8 cellular contexts compared by ENCODE assay signal in the genomic region with DNA sequence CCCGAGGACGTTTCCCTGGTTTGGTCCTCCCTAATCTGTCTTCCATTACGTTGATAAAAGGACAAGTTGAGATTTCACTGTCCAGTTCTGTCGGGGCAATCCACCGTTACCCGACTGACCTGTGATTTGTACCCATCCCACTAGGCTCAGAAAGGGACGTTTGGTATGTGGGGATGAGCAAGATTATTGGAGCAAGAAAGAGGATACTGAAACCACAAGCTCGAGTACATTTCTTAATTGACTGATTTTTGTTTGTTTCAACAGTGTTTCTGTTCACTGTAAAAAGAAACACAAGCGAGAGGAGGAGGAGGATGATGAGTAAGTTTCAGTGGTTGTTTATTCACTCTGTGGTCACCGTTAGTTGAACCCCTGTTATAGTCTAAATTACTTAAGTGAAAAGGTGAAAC. TPM values are rescaled to one million over a fixed set of nuclear protein-coding genes. Genes with fewer than 3 reads are reported as not detected.
DNase-seq lines count a peak whose midpoint lies in the region; ATAC-seq, FAIRE-seq and TF ChIP-seq lines count a peak whose summit lies in the region.

No MANE protein-coding gene starts in this region.

- peaks cover 1% of the 10 kb centered on the region for H3K9me3 Mint-ChIP-seq in activated B cell treated with CpG ODN at 0.5 μM for 24 hours

- peaks cover 28% of the 10 kb centered on the region for H3K4me1 Mint-ChIP-seq in activated B cell treated with CpG ODN at 0.5 μM for 24 hours

- intact Hi-C loops in left ventricle myocardium superior (cut with micrococcal nuclease): no loop called here
- intact Hi-C loops in activated B cell treated with CpG ODN at 0.5 μM for 24 hours (cut with micrococcal nuclease): loop anchor here (1.0 to 2.0 kb wide), 4 partner anchors 17 to 95 kb away; partner anchors contain the start of gene TTC28

- H3K27me3 ChIP-seq in cardiac muscle cell (no peaks in the 10 kb centered on the region), right atrium auricular region (no peaks in the 10 kb centered on the region), small intestine (ENCODE audit: control insufficient read depth in 2 of 2, insufficient read depth in 2 of 2, low read length in 2 of 2) (no peaks in the 10 kb centered on the region)

- no peak for FAIRE-seq in small intestine (lab: Jason Lieb, UNC)

- H3K4me3 ChIP-seq in cardiac muscle cell (peak overlapping the region; percentile 91), right atrium auricular region (peak overlapping the region; percentile 67 to 87), small intestine (ENCODE audit: low read depth in 1 of 2, low read length in 2 of 2) (peak overlapping the region; percentile 84 to 91)

- H3K36me3 Mint-ChIP-seq in activated B cell treated with CpG ODN at 0.5 μM for 24 hours (ENCODE audit: low read depth): peaks cover 38% of the 10 kb centered on the region

- H3K9me3 ChIP-seq in cardiac muscle cell (ENCODE audit: low read depth): no peaks in the 10 kb centered on the region
- no peaks in the 10 kb centered on the region for H3K9me3 ChIP-seq in right atrium auricular region
- H3K9me3 ChIP-seq in small intestine (ENCODE audit: control insufficient read depth, low read depth): no peaks in the 10 kb centered on the region

- H3K27me3 Mint-ChIP-seq in activated B cell treated with CpG ODN at 0.5 μM for 24 hours: no peaks in the 10 kb centered on the region

- POLR2A ChIA-PET in activated B cell treated with CpG ODN at 0.5 μM for 24 hours (lab: Charles Lee): interaction anchor here (1.0 to 2.9 kb wide), 6 partner anchors 11 to 31 kb away, joined by 3 to 41 read pairs (median 8); partner anchors contain the start of genes CHEK2, HSCB and XBP1

- TF ChIP-seq CTCF in cardiac muscle cell (IDR thresholded peaks at IDR 0.05; ENCODE audit: low read depth, low read length) (no peak), activated B cell treated with CpG ODN at 0.5 μM for 24 hours (IDR thresholded peaks at IDR 0.05) (no peak), right atrium auricular region (IDR thresholded peaks at IDR 0.05) (no peak)

- peaks cover 5% of the 10 kb centered on the region for H3K36me3 ChIP-seq in cardiac muscle cell
- peaks cover 6% of the 10 kb centered on the region for H3K36me3 ChIP-seq in right atrium auricular region
- peaks cover 0 to 4% of the 10 kb centered on the region in 2 donors for H3K36me3 ChIP-seq in small intestine (ENCODE audit: control insufficient read depth in 2 of 2, insufficient read depth in 2 of 2, low read length in 2 of 2)

- H3K4me1 ChIP-seq in cardiac muscle cell (ENCODE audit: low read depth) (peaks cover under 1% of the 10 kb centered on the region), right atrium auricular region (peaks cover 0 to 17% of the 10 kb centered on the region in 2 donors), small intestine (ENCODE audit: control insufficient read depth in 2 of 2, insufficient read depth in 1 of 2, low read depth in 1 of 2, low read length in 1 of 2) (peaks cover 0 to 3% of the 10 kb centered on the region in 2 donors)

- WGBS in small intestine, 3 donors: 1% methylated on average over 10 of the region's 10 CpGs

- H3K27ac ChIP-seq in cardiac muscle cell (peak overlapping the region; percentile 99), right atrium auricular region (peak overlapping the region; percentile 98 to 99), small intestine (ENCODE audit: low read depth in 1 of 2, low read length in 1 of 2) (peak overlapping the region; percentile 85 to 96)

- ATAC-seq in left ventricle myocardium superior (no peak), HG03097 (IDR thresholded peaks at IDR 0.05; ENCODE audit: low FRiP score, unreplicated experiment) (peak; percentile 30), activated B cell treated with CpG ODN at 0.5 μM for 24 hours (ENCODE audit: low read depth) (no peak)

- peak overlapping the region; percentile 90 for H3K27ac Mint-ChIP-seq in activated B cell treated with CpG ODN at 0.5 μM for 24 hours

- CTCF ChIA-PET in activated B cell treated with CpG ODN at 0.5 μM for 24 hours (lab: Charles Lee): interaction anchor here (2.1 to 2.4 kb wide), 2 partner anchors 56 to 173 kb away, joined by 6 to 8 read pairs; no protein-coding TSS in a partner anchor

- H3K4me3 Mint-ChIP-seq in activated B cell treated with CpG ODN at 0.5 μM for 24 hours: peak overlapping the region; percentile 91

- DNase-seq in cardiac muscle cell (ENCODE audit: low read depth in 1 of 2, low spot score in 1 of 2) (peak in 1 of 2 donors; percentile 34), left ventricle myocardium superior (no peak), activated B cell treated with CpG ODN at 0.5 μM for 24 hours (no peak), right atrium auricular region (ENCODE audit: low spot score) (no peak), small intestine (no peak), HuH-7.5 (ENCODE audit: low spot score) (no peak), T-helper 9 cell (no peak)

RNA-seq across cellular contexts. Expression of gene CCDC117, which starts 1.0 kb away (rescaled TPM):
- total RNA-seq in cardiac muscle cell (29.0 and 37.9 TPM in 2 replicates), left ventricle myocardium superior (13.2 TPM), activated B cell treated with CpG ODN at 0.5 μM for 24 hours (16.3 and 21.9 TPM in 2 replicates), right atrium auricular region (10 to 100 TPM; 13.6 to 17.3 TPM)
- polyA plus RNA-seq in cardiac muscle cell (29.1 and 35.8 TPM in 2 replicates), small intestine (10 to 100 TPM in 1 of 3 donors, 1 to 10 TPM in 2; 7.8 to 10.3 (median 8.5) TPM)

RNA-seq across cellular contexts. Expression of gene XBP1, which starts 26.9 kb away (rescaled TPM):
- total RNA-seq in cardiac muscle cell (96.8 and 174 TPM in 2 replicates), left ventricle myocardium superior (73.7 TPM), activated B cell treated with CpG ODN at 0.5 μM for 24 hours (57.7 and 67.3 TPM in 2 replicates), right atrium auricular region (100 to 1,000 TPM; 104 to 160 TPM)
- polyA plus RNA-seq in cardiac muscle cell (115 and 179 TPM in 2 replicates), small intestine (100 to 1,000 TPM in 2 of 3 donors, 10 to 100 TPM in 1; 60.2 to 232 (median 113) TPM)

RNA-seq across cellular contexts. Expression of gene HSCB, which starts 31.6 kb away (rescaled TPM):
- total RNA-seq in cardiac muscle cell: 21.5 and 22.9 TPM in 2 replicates
- polyA plus RNA-seq in cardiac muscle cell: 14.6 and 27.0 TPM in 2 replicates
- 11.1 TPM for total RNA-seq in left ventricle myocardium superior
- total RNA-seq in activated B cell treated with CpG ODN at 0.5 μM for 24 hours: 16.0 and 17.0 TPM in 2 replicates
- total RNA-seq in right atrium auricular region: 10 to 100 TPM; 11.9 to 12.6 TPM
- 10 to 100 TPM; 19.2 to 21.2 (median 19.5) TPM for polyA plus RNA-seq in small intestine

RNA-seq across cellular contexts. Expression of gene CHEK2, which starts 31.8 kb away (rescaled TPM):
- total RNA-seq in cardiac muscle cell (8.1 and 30.3 TPM in 2 replicates), left ventricle myocardium superior (1.3 TPM), activated B cell treated with CpG ODN at 0.5 μM for 24 hours (13.5 and 14.9 TPM in 2 replicates), right atrium auricular region (10 to 100 TPM in 1 of 2 donors, 1 to 10 TPM in 1; 2.7 to 11.3 TPM)
- polyA plus RNA-seq in cardiac muscle cell (15.0 and 28.4 TPM in 2 replicates), small intestine (10 to 100 TPM in 1 of 3 donors, 1 to 10 TPM in 2; 6.5 to 21.5 (median 8.5) TPM)
